In the genomic region with DNA sequence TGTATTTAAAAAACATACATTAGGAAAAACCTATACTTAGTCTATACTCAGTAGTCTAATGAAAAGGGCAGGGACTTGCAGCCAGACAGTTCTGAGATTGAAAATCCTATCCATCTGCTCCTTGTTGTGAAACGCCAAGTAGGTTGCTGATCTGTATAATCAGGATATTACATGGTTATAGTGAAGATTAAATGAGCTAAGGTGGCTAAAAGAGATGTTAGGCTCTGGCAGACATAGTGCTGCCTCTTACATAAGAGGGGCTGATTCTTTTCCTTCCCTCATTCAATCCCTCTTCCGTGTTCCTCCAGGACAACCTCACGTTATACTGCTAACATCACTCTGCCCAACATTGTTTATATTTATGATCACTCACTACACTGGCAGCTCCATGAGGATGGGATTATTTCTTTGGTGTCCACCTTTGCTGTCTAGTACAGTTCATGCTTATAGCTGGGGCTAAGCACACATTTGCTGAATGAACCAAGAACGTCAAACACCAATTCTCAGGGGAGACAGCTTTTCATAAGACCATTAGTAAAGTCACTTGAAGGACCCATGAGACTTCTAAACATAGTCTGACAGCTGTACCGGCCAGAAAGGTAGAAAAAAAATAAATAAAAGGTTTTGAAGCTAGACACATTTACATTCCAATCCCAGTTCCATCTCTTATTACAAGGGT, we compare ENCODE assay signal across 12 cellular contexts. TPM values are rescaled to one million over a fixed set of nuclear protein-coding genes. Genes with fewer than 3 reads are reported as not detected.
DNase-seq lines count a peak whose midpoint lies in the region; ATAC-seq, FAIRE-seq and TF ChIP-seq lines count a peak whose summit lies in the region.
"Had no signal": no experiment of that assay in that cellular context is flagged by ENCODE, and none has a peak within 500 bp of the region (broad histone marks: within the 10 kb centered on the region; RNA-seq: fewer than 3 reads in every experiment).

No MANE protein-coding gene starts in this region.

- H3K9me2 ChIP-seq in SK-N-SH, result no peaks in the 10 kb centered on the region

- peak overlapping the region in 1 of 2 experiments; percentile 61; a peak in 2 of 4 replicates for H3K27ac ChIP-seq in SK-N-SH (ENCODE audit: low read depth in 2 of 2, low read length in 1 of 2)

- intact Hi-C loops in activated T-helper 2 cell treated with anti-CD3 and anti-CD28 coated beads, Interferon-gamma antibody, Interleukin-2, Interleukin-4, amounts not matched to agents 10 μg/mL and 5 μg/mL and 100 μg/mL, durations not matched to agents 14 hours and 24 hours and 36 hours (cut with micrococcal nuclease), result no loop called here

- no peak for TF ChIP-seq CTCF in SK-N-SH (IDR thresholded peaks at IDR 0.05)

- peak; percentile 67 for FAIRE-seq in urothelium cell line (lab: Jason Lieb, UNC)
- FAIRE-seq: G401.6 had no signal

- peaks cover 46% of the 10 kb centered on the region for H3K4me1 Mint-ChIP-seq in activated T-helper 2 cell treated with anti-CD3 and anti-CD28 coated beads, Interferon-gamma antibody, Interleukin-2, Interleukin-4, amounts not matched to agents 10 μg/mL and 5 μg/mL and 100 μg/mL, durations not matched to agents 14 hours and 24 hours and 36 hours (ENCODE audit: low read depth)
- H3K4me1 Mint-ChIP-seq in memory B cell, result peaks cover 34% of the 10 kb centered on the region

- no peak for TF ChIP-seq RAD21 in SK-N-SH (IDR thresholded peaks at IDR 0.05; ENCODE audit: low read length)

- no peaks in the 10 kb centered on the region for H3K27me3 Mint-ChIP-seq in activated T-helper 2 cell treated with anti-CD3 and anti-CD28 coated beads, Interferon-gamma antibody, Interleukin-2, Interleukin-4, amounts not matched to agents 10 μg/mL and 5 μg/mL and 100 μg/mL, durations not matched to agents 14 hours and 24 hours and 36 hours (ENCODE audit: low read depth)
- H3K27me3 Mint-ChIP-seq in memory B cell, result no peaks in the 10 kb centered on the region

- H3K4me2 ChIP-seq in SK-N-SH, result no peak overlapping the region

- peaks cover 18% of the 10 kb centered on the region; the same call in 1 of the 2 replicates for H3K79me2 ChIP-seq in SK-N-SH (ENCODE audit: insufficient read depth)

- H3K27me3 ChIP-seq in SK-N-SH (ENCODE audit: insufficient read depth), result no peaks in the 10 kb centered on the region

- no peak overlapping the region for H3K4me3 ChIP-seq in SK-N-SH (ENCODE audit: low read depth in 2 of 2, low read length in 1 of 2)

- H3K9ac ChIP-seq in SK-N-SH, result no peak overlapping the region

- WGBS in SK-N-SH (ENCODE audit: low lambda C conversion rate), result 79% methylated on average over 5 of the region's 5 CpGs

- H3F3A ChIP-seq in SK-N-SH (replicated peaks; ENCODE audit: insufficient read depth), result no peaks in the 10 kb centered on the region

- no peak for TF ChIP-seq EP300 in SK-N-SH (IDR thresholded peaks at IDR 0.05; ENCODE audit: borderline replicate concordance in 1 of 2, low read depth in 1 of 2, low read length in 1 of 2)

- POLR2A ChIA-PET in SK-N-SH (lab: Yijun Ruan, JAX), result no interaction called here

- ATAC-seq in SK-N-SH treated with all-trans-retinoic acid at 6 μM for 48 hours (peak; percentile 30), memory B cell (ENCODE audit: low read depth) (peak; percentile 47), HG03095 (IDR thresholded peaks at IDR 0.05; ENCODE audit: unreplicated experiment) (no peak)

- H3K9me3 ChIP-seq in SK-N-SH, result no peaks in the 10 kb centered on the region

- H3K36me3 ChIP-seq in SK-N-SH (replicated peaks in 1 of 2; ENCODE audit: control insufficient read depth in 1 of 2, insufficient read depth in 2 of 2, low read length in 1 of 2), result no peaks in the 10 kb centered on the region

- H2AFZ ChIP-seq in SK-N-SH (ENCODE audit: low read depth), result no peak overlapping the region

- CTCF ChIA-PET in SK-N-SH (lab: Yijun Ruan, JAX), result interaction anchor here (0.6 to 1.0 kb wide), 2 partner anchors 44 to 74 kb away, joined by 3 read pairs; no protein-coding TSS in a partner anchor

- peaks cover 4 to 16% of the 10 kb centered on the region in 2 experiments; a peak in 3 of 4 replicates for H3K4me1 ChIP-seq in SK-N-SH (ENCODE audit: control insufficient read depth in 1 of 2, insufficient read depth in 2 of 2, low read depth in 1 of 2, low read length in 1 of 2)

- no peak overlapping the region for H3K4me3 Mint-ChIP-seq in activated T-helper 2 cell treated with anti-CD3 and anti-CD28 coated beads, Interferon-gamma antibody, Interleukin-2, Interleukin-4, amounts not matched to agents 10 μg/mL and 5 μg/mL and 100 μg/mL, durations not matched to agents 14 hours and 24 hours and 36 hours (ENCODE audit: low read depth)
- H3K4me3 Mint-ChIP-seq in memory B cell, result no peak overlapping the region

- peaks cover 38% of the 10 kb centered on the region for H3K36me3 Mint-ChIP-seq in activated T-helper 2 cell treated with anti-CD3 and anti-CD28 coated beads, Interferon-gamma antibody, Interleukin-2, Interleukin-4, amounts not matched to agents 10 μg/mL and 5 μg/mL and 100 μg/mL, durations not matched to agents 14 hours and 24 hours and 36 hours (ENCODE audit: low read depth)
- H3K36me3 Mint-ChIP-seq in memory B cell, result peaks cover 2% of the 10 kb centered on the region

- H4K20me1 ChIP-seq in SK-N-SH (ENCODE audit: insufficient read depth), result no peaks in the 10 kb centered on the region; the same call in 1 of the 2 replicates

- peak overlapping the region; percentile 6 for H3K27ac Mint-ChIP-seq in activated T-helper 2 cell treated with anti-CD3 and anti-CD28 coated beads, Interferon-gamma antibody, Interleukin-2, Interleukin-4, amounts not matched to agents 10 μg/mL and 5 μg/mL and 100 μg/mL, durations not matched to agents 14 hours and 24 hours and 36 hours
- no peak overlapping the region for H3K27ac Mint-ChIP-seq in memory B cell

- peaks cover under 1% of the 10 kb centered on the region for H3K9me3 Mint-ChIP-seq in activated T-helper 2 cell treated with anti-CD3 and anti-CD28 coated beads, Interferon-gamma antibody, Interleukin-2, Interleukin-4, amounts not matched to agents 10 μg/mL and 5 μg/mL and 100 μg/mL, durations not matched to agents 14 hours and 24 hours and 36 hours
- no peaks in the 10 kb centered on the region for H3K9me3 Mint-ChIP-seq in memory B cell

- no peak for DNase-seq in SK-N-SH
- DNase-seq in activated T-helper 2 cell treated with anti-CD3 and anti-CD28 coated beads, Interferon-gamma antibody, Interleukin-2, Interleukin-4, amounts not matched to agents 10 μg/mL and 5 μg/mL and 100 μg/mL, durations not matched to agents 14 hours and 24 hours and 36 hours (ENCODE audit: low spot score), result no peak
- no peak for DNase-seq in memory B cell (ENCODE audit: low spot score in 2 of 2)
- DNase-seq in urothelium cell line (ENCODE audit: low spot score), result no peak
- no peak for DNase-seq in Ammon's horn (ENCODE audit: low spot score)
- DNase-seq in CD1c-positive myeloid dendritic cell (ENCODE audit: extremely low spot score), result no peak
- DNase-seq: activated CD8-positive, alpha-beta memory T cell treated with anti-CD3 and anti-CD28 coated beads, Interleukin-2, amount 50 U/mL, for 4 hours; NCI-H1048; stimulated activated CD8-positive, alpha-beta memory T cell treated with anti-CD3 and anti-CD28 coated beads, Interleukin-4, amount 100 ng/mL, for 48 hours had no signal

TF ChIP-seq in SK-N-SH treated with all-trans-retinoic acid at 6 μM for 48 hours, 23 proteins besides CTCF, POLR2A, EP300 and RAD21 (continues in another document):
- TF ChIP-seq ZNF8 (CRISPR knock-in tag; IDR thresholded peaks at IDR 0.05) (no peak), ZNF565 (CRISPR knock-in tag; conservative IDR thresholded peaks at IDR 0.05; ENCODE audit: low read depth) (no peak), GLIS3 (CRISPR knock-in tag; IDR thresholded peaks at IDR 0.05) (no peak), OSR1 (CRISPR knock-in tag; IDR thresholded peaks at IDR 0.05) (no peak), BACH2 (CRISPR knock-in tag; IDR thresholded peaks at IDR 0.05; ENCODE audit: borderline replicate concordance) (no peak), ISL1 (CRISPR knock-in tag; IDR thresholded peaks at IDR 0.05) (no peak)
- TF ChIP-seq, protein P1, sequence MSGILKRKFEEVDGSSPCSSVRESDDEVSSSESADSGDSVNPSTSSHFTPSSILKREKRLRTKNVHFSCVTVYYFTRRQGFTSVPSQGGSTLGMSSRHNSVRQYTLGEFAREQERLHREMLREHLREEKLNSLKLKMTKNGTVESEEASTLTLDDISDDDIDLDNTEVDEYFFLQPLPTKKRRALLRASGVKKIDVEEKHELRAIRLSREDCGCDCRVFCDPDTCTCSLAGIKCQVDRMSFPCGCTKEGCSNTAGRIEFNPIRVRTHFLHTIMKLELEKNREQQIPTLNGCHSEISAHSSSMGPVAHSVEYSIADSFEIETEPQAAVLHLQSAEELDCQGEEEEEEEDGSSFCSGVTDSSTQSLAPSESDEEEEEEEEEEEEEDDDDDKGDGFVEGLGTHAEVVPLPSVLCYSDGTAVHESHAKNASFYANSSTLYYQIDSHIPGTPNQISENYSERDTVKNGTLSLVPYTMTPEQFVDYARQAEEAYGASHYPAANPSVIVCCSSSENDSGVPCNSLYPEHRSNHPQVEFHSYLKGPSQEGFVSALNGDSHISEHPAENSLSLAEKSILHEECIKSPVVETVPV (CRISPR knock-in tag; IDR thresholded peaks at IDR 0.05), result no peak

TF ChIP-seq in SK-N-SH, 30 proteins besides CTCF, POLR2A, EP300 and RAD21:
- TF ChIP-seq ELF1 (IDR thresholded peaks at IDR 0.05), result no peak
- no peak for TF ChIP-seq TCF12 (IDR thresholded peaks at IDR 0.05)

RNA-seq across cellular contexts. Expression of a gene that starts 46.3 kb away (rescaled TPM):
- 5.6 and 6.0 TPM in 2 replicates for polyA plus RNA-seq in SK-N-SH (2012; rRNA removed)
- polyA plus RNA-seq in SK-N-SH (2012; cell fraction: cytosol; rRNA removed), result 4.1 and 5.4 TPM in 2 replicates
- polyA plus RNA-seq in SK-N-SH (2012; cell fraction: nucleus; rRNA removed), result 8.6 and 9.0 TPM in 2 replicates
- 32.8 and 33.2 TPM in 2 replicates for total RNA-seq in activated T-helper 2 cell treated with anti-CD3 and anti-CD28 coated beads, Interferon-gamma antibody, Interleukin-2, Interleukin-4, amounts not matched to agents 10 μg/mL and 5 μg/mL and 100 μg/mL, durations not matched to agents 14 hours and 24 hours and 36 hours
